ENCODE assay signal across 9 cellular contexts in genomic region chr7:74587435-74588126, GRCh38.
DNase-seq lines count a peak whose midpoint lies in the region; ATAC-seq, FAIRE-seq and TF ChIP-seq lines count a peak whose summit lies in the region.
"Had no signal": no experiment of that assay in that cellular context is flagged by ENCODE, and none has a peak within 500 bp of the region (broad histone marks: within the 10 kb centered on the region; RNA-seq: fewer than 3 reads in every experiment).

No MANE protein-coding gene starts in this region.

- no peaks in the 10 kb centered on the region for H3K9me3 ChIP-seq in SK-N-SH
- no peaks in the 10 kb centered on the region for H3K9me3 ChIP-seq in pancreas

- H3F3A ChIP-seq in SK-N-SH (replicated peaks; ENCODE audit: insufficient read depth), result peaks cover 21% of the 10 kb centered on the region

- H3K79me2 ChIP-seq in SK-N-SH (ENCODE audit: insufficient read depth), result no peaks in the 10 kb centered on the region

- CTCF ChIA-PET in activated naive CD4-positive, alpha-beta T cell treated with anti-CD3 and anti-CD28 coated beads for 36 hours (lab: Charles Lee), result no interaction called here
- CTCF ChIA-PET in SK-N-SH (lab: Yijun Ruan, JAX), result interaction anchor here (0.6 to 1.6 kb wide), 4 partner anchors 18 to 138 kb away, joined by 3 to 6 read pairs (median 4); partner anchors contain the start of gene GTF2I

- peak overlapping the region; percentile 95 for H2AFZ ChIP-seq in SK-N-SH (ENCODE audit: low read depth)

- no peak; the same call in 1 of the 2 replicates for TF ChIP-seq RAD21 in SK-N-SH (IDR thresholded peaks at IDR 0.05; ENCODE audit: low read length)

- H3K27me3 Mint-ChIP-seq in activated naive CD4-positive, alpha-beta T cell treated with anti-CD3 and anti-CD28 coated beads for 36 hours (ENCODE audit: low read depth), result no peaks in the 10 kb centered on the region
- no peaks in the 10 kb centered on the region for H3K27me3 Mint-ChIP-seq in activated T-cell treated with anti-CD3 and anti-CD28 coated beads, Interleukin-2, amount 50 U/mL, for 4 hours (ENCODE audit: low read depth)

- no peaks in the 10 kb centered on the region for H3K9me3 Mint-ChIP-seq in activated naive CD4-positive, alpha-beta T cell treated with anti-CD3 and anti-CD28 coated beads for 36 hours
- H3K9me3 Mint-ChIP-seq in activated T-cell treated with anti-CD3 and anti-CD28 coated beads, Interleukin-2, amount 50 U/mL, for 4 hours, result no peaks in the 10 kb centered on the region

- H3K4me3 ChIP-seq in SK-N-SH (ENCODE audit: low read depth in 2 of 2, low read length in 1 of 2) (peak overlapping the region in 1 of 2 experiments; percentile 27; a peak in 1 of 4 replicates), pancreas (no peak overlapping the region)

- ATAC-seq in HG03175 (IDR thresholded peaks at IDR 0.05; ENCODE audit: unreplicated experiment) (peak; percentile 92), pancreas (peak; percentile 61 to 92 (median 85))
- ATAC-seq in activated T-cell treated with anti-CD3 and anti-CD28 coated beads, Interleukin-2, amount 50 U/mL, for 4 hours, result no peak

- POLR2A ChIA-PET in SK-N-SH (lab: Yijun Ruan, JAX), result interaction anchor here (0.9 kb wide), 1 partner anchor 69 kb away, joined by 5 read pairs; no protein-coding TSS in a partner anchor

- no peak for FAIRE-seq in pancreas (lab: Jason Lieb, UNC)
- FAIRE-seq: colon had no signal

- WGBS in SK-N-SH (ENCODE audit: low lambda C conversion rate), result 30% methylated on average over 12 of the region's 13 CpGs
- WGBS in pancreas, 2 donors, result 62 to 74% methylated on average over 13 of the region's 13 CpGs

- H3K4me3 Mint-ChIP-seq in activated naive CD4-positive, alpha-beta T cell treated with anti-CD3 and anti-CD28 coated beads for 36 hours, result no peak overlapping the region
- H3K4me3 Mint-ChIP-seq in activated T-cell treated with anti-CD3 and anti-CD28 coated beads, Interleukin-2, amount 50 U/mL, for 4 hours, result no peak overlapping the region

- peak overlapping the region; percentile 15 for H3K27ac Mint-ChIP-seq in activated naive CD4-positive, alpha-beta T cell treated with anti-CD3 and anti-CD28 coated beads for 36 hours

- no peaks in the 10 kb centered on the region for H3K4me1 Mint-ChIP-seq in activated naive CD4-positive, alpha-beta T cell treated with anti-CD3 and anti-CD28 coated beads for 36 hours (ENCODE audit: low read depth)
- no peaks in the 10 kb centered on the region for H3K4me1 Mint-ChIP-seq in activated T-cell treated with anti-CD3 and anti-CD28 coated beads, Interleukin-2, amount 50 U/mL, for 4 hours (ENCODE audit: low read depth)

- intact Hi-C loops in activated naive CD4-positive, alpha-beta T cell treated with anti-CD3 and anti-CD28 coated beads for 36 hours (cut with micrococcal nuclease), result no loop called here
- intact Hi-C loops in pancreas (cut with DNase I), result no loop called here

- no peaks in the 10 kb centered on the region for H3K9me2 ChIP-seq in SK-N-SH

- peak overlapping the region; percentile 77 for H3K4me2 ChIP-seq in SK-N-SH

- H3K27ac ChIP-seq in SK-N-SH (ENCODE audit: low read depth in 2 of 2, low read length in 1 of 2), result peak overlapping the region; percentile 60 to 78
- H3K27ac ChIP-seq in pancreas, result peak overlapping the region in 2 of 4 donors; percentile 22 to 27

- no peak for DNase-seq in activated naive CD4-positive, alpha-beta T cell treated with anti-CD3 and anti-CD28 coated beads for 36 hours
- DNase-seq in activated naive CD4-positive, alpha-beta T cell treated with Interleukin-2 at 50 U/mL for 16 hours, result no peak
- DNase-seq in SK-N-SH, result peak; percentile 87
- peak; percentile 53 for DNase-seq in globus pallidus (ENCODE audit: low spot score)
- peak in 4 of 6 donors; percentile 40 to 63 (median 56) for DNase-seq in pancreas
- DNase-seq in KG1 (lab: John Stamatoyannopoulos, UW), result no peak
- no peak for DNase-seq in activated T-cell treated with anti-CD3 and anti-CD28 coated beads, Interleukin-2, amount 50 U/mL, for 4 hours

- no peak for TF ChIP-seq EP300 in SK-N-SH (IDR thresholded peaks at IDR 0.05; ENCODE audit: borderline replicate concordance in 1 of 2, low read depth in 1 of 2, low read length in 1 of 2)

- no peaks in the 10 kb centered on the region for H3K27me3 ChIP-seq in SK-N-SH (ENCODE audit: insufficient read depth)
- no peaks in the 10 kb centered on the region for H3K27me3 ChIP-seq in pancreas

- H3K36me3 Mint-ChIP-seq in activated naive CD4-positive, alpha-beta T cell treated with anti-CD3 and anti-CD28 coated beads for 36 hours (ENCODE audit: low read depth), result no peaks in the 10 kb centered on the region
- no peaks in the 10 kb centered on the region for H3K36me3 Mint-ChIP-seq in activated T-cell treated with anti-CD3 and anti-CD28 coated beads, Interleukin-2, amount 50 U/mL, for 4 hours (ENCODE audit: insufficient read depth)

- peaks cover 13 to 17% of the 10 kb centered on the region in 2 experiments; a peak in 3 of 4 replicates for H3K4me1 ChIP-seq in SK-N-SH (ENCODE audit: control insufficient read depth in 1 of 2, insufficient read depth in 2 of 2, low read depth in 1 of 2, low read length in 1 of 2)
- peaks cover 0 to 3% (median 3%) of the 10 kb centered on the region in 3 donors for H3K4me1 ChIP-seq in pancreas

- H3K9ac ChIP-seq in SK-N-SH, result peak overlapping the region; percentile 58

- H3K36me3 ChIP-seq in SK-N-SH (replicated peaks in 1 of 2; ENCODE audit: control insufficient read depth in 1 of 2, insufficient read depth in 2 of 2, low read length in 1 of 2), result peaks cover 2 to 17% of the 10 kb centered on the region in 2 experiments
- H3K36me3 ChIP-seq in pancreas, result peaks cover 0 to 12% (median 0%) of the 10 kb centered on the region in 3 donors

- no peak for TF ChIP-seq CTCF in SK-N-SH (IDR thresholded peaks at IDR 0.05)
- TF ChIP-seq CTCF in pancreas (IDR thresholded peaks at IDR 0.05), result no peak

- no peaks in the 10 kb centered on the region for H4K20me1 ChIP-seq in SK-N-SH (ENCODE audit: insufficient read depth)

TF ChIP-seq in SK-N-SH, 30 proteins besides CTCF, POLR2A, EP300 and RAD21:
- peak; percentile 90 for TF ChIP-seq MAX (IDR thresholded peaks at IDR 0.05; ENCODE audit: low read depth)
- no peak for TF ChIP-seq GATA2 (CRISPR knock-in tag; IDR thresholded peaks at IDR 0.05)
- TF ChIP-seq, protein P1, sequence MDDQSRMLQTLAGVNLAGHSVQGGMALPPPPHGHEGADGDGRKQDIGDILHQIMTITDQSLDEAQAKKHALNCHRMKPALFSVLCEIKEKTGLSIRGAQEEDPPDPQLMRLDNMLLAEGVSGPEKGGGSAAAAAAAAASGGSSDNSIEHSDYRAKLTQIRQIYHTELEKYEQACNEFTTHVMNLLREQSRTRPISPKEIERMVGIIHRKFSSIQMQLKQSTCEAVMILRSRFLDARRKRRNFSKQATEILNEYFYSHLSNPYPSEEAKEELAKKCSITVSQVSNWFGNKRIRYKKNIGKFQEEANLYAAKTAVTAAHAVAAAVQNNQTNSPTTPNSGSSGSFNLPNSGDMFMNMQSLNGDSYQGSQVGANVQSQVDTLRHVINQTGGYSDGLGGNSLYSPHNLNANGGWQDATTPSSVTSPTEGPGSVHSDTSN (IDR thresholded peaks at IDR 0.05), result peak; percentile 60
- peak; percentile 57; the same call in 1 of the 2 replicates for TF ChIP-seq FOSL2 (IDR thresholded peaks at IDR 0.05; ENCODE audit: borderline replicate concordance, low read depth)
- no peak for TF ChIP-seq EZH2phosphoT487 (IDR thresholded peaks at IDR 0.05; ENCODE audit: borderline replicate concordance, low read depth)
- peak; percentile 68; the same call in 1 of the 2 replicates for TF ChIP-seq TAF1 (IDR thresholded peaks at IDR 0.05; ENCODE audit: borderline replicate concordance, low read depth, low read length)
- no peak for TF ChIP-seq GABPA (IDR thresholded peaks at IDR 0.05; ENCODE audit: low read depth)
- TF ChIP-seq, protein P2, sequence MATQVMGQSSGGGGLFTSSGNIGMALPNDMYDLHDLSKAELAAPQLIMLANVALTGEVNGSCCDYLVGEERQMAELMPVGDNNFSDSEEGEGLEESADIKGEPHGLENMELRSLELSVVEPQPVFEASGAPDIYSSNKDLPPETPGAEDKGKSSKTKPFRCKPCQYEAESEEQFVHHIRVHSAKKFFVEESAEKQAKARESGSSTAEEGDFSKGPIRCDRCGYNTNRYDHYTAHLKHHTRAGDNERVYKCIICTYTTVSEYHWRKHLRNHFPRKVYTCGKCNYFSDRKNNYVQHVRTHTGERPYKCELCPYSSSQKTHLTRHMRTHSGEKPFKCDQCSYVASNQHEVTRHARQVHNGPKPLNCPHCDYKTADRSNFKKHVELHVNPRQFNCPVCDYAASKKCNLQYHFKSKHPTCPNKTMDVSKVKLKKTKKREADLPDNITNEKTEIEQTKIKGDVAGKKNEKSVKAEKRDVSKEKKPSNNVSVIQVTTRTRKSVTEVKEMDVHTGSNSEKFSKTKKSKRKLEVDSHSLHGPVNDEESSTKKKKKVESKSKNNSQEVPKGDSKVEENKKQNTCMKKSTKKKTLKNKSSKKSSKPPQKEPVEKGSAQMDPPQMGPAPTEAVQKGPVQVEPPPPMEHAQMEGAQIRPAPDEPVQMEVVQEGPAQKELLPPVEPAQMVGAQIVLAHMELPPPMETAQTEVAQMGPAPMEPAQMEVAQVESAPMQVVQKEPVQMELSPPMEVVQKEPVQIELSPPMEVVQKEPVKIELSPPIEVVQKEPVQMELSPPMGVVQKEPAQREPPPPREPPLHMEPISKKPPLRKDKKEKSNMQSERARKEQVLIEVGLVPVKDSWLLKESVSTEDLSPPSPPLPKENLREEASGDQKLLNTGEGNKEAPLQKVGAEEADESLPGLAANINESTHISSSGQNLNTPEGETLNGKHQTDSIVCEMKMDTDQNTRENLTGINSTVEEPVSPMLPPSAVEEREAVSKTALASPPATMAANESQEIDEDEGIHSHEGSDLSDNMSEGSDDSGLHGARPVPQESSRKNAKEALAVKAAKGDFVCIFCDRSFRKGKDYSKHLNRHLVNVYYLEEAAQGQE (IDR thresholded peaks at IDR 0.05; ENCODE audit: low read depth, low read length), result 0 out of 2 replicates have a peak, but pooled peaks have one; percentile 12
- TF ChIP-seq NFIC (IDR thresholded peaks at IDR 0.05; ENCODE audit: borderline replicate concordance), result peak; percentile 79
- peak; percentile 74 for TF ChIP-seq POLR2AphosphoS5 (IDR thresholded peaks at IDR 0.05; ENCODE audit: low read depth, low read length)
- peak; percentile 90 for TF ChIP-seq USF1 (IDR thresholded peaks at IDR 0.05; ENCODE audit: borderline replicate concordance, low read depth)
TF ChIP-seq in SK-N-SH: peak in this region for 8.

Comparison
In these comparisons a context has a peak if more than half of its experiments do, and no peak if none do; other contexts are left out.
1. DNase-seq: peak in SK-N-SH (single experiment), globus pallidus (single experiment) and pancreas (4 of 6); none in activated naive CD4-positive, alpha-beta T cell treated with anti-CD3 and anti-CD28 coated beads for 36 hours (single experiment), activated naive CD4-positive, alpha-beta T cell treated with Interleukin-2 at 50 U/mL for 16 hours (single experiment), KG1 (single experiment) and activated T-cell treated with anti-CD3 and anti-CD28 coated beads, Interleukin-2, amount 50 U/mL, for 4 hours (single experiment).
2. ATAC-seq: peak in HG03175 (single experiment) and pancreas (4 of 4); none in activated T-cell treated with anti-CD3 and anti-CD28 coated beads, Interleukin-2, amount 50 U/mL, for 4 hours (0 of 2).